Comparison of ENCODE assay signal across 10 cellular contexts in genomic region chr1:247857986-247858356, GRCh38. TPM values are rescaled to one million over a fixed set of nuclear protein-coding genes. Genes with fewer than 3 reads are reported as not detected.
DNase-seq lines count a peak whose midpoint lies in the region; ATAC-seq and TF ChIP-seq lines count a peak whose summit lies in the region.
"Had no signal": no experiment of that assay in that cellular context is flagged by ENCODE, and none has a peak within 500 bp of the region (broad histone marks: within the 10 kb centered on the region; RNA-seq: fewer than 3 reads in every experiment).

No MANE protein-coding gene starts in this region.

- H3K18ac ChIP-seq in trophoblast cell (ENCODE audit: low read length) = no peak overlapping the region

- intact Hi-C loops in mucosa of descending colon (cut with DNase I, micrococcal nuclease) = no loop called here

- H3K79me1 ChIP-seq in trophoblast cell (ENCODE audit: low read length) = peaks cover 6% of the 10 kb centered on the region

- no peak overlapping the region for H3K4ac ChIP-seq in trophoblast cell (ENCODE audit: low read depth, low read length)

- no peak for TF ChIP-seq CTCF in GM10266 (IDR thresholded peaks at IDR 0.05; ENCODE audit: control insufficient read depth, insufficient read depth, low read depth, missing control alignments)
- TF ChIP-seq CTCF in RWPE1 (conservative IDR thresholded peaks at IDR 0.05; ENCODE audit: low read depth) = no peak
- TF ChIP-seq CTCF in fibroblast of mammary gland (conservative IDR thresholded peaks at IDR 0.05; ENCODE audit: control insufficient read depth, insufficient read depth, low read depth, low read length) = no peak
- no peak for TF ChIP-seq CTCF in mucosa of descending colon (IDR thresholded peaks at IDR 0.05)

- no peak overlapping the region for H2BK120ac ChIP-seq in trophoblast cell (ENCODE audit: insufficient read depth, low read length, poor library complexity)

- H4K91ac ChIP-seq in trophoblast cell (ENCODE audit: low read depth, low read length) = peak overlapping the region; percentile 30

- no peak overlapping the region for H3K23ac ChIP-seq in trophoblast cell (ENCODE audit: low read length)

- peak overlapping the region; percentile 6 for H2BK12ac ChIP-seq in trophoblast cell (ENCODE audit: low read length)

- H3K79me2 ChIP-seq in trophoblast cell (ENCODE audit: control insufficient read depth, insufficient read depth, low read length, poor library complexity) = peaks cover 2% of the 10 kb centered on the region

- peaks cover 2 to 6% of the 10 kb centered on the region in 2 experiments for H3K4me1 ChIP-seq in trophoblast cell (ENCODE audit: control insufficient read depth in 1 of 2, insufficient read depth in 2 of 2, low read length in 2 of 2)
- H3K4me1 ChIP-seq in mucosa of descending colon (ENCODE audit: low read depth) = no peaks in the 10 kb centered on the region

- H3K14ac ChIP-seq in trophoblast cell (ENCODE audit: low read length) = no peak overlapping the region

- H3K27ac ChIP-seq in RWPE1 (peak overlapping the region; percentile 71; the same call in 1 of the 2 replicates), trophoblast cell (ENCODE audit: low read depth, low read length) (no peak overlapping the region)

- POLR2A ChIA-PET in RWPE1 (lab: Yijun Ruan, JAX; ENCODE audit: low non-redundant PET) = interaction anchor here (0.7 kb wide), 1 partner anchor 28 kb away, joined by 3 read pairs; no protein-coding TSS in a partner anchor

- CTCF ChIA-PET in RWPE1 (lab: Yijun Ruan, JAX) = no interaction called here

- no peaks in the 10 kb centered on the region for H3K27me3 ChIP-seq in trophoblast cell (ENCODE audit: insufficient read depth, low read length)

- ATAC-seq in GM21825 (IDR thresholded peaks at IDR 0.05; ENCODE audit: unreplicated experiment) (no peak), mucosa of descending colon (no peak), HG02981 (IDR thresholded peaks at IDR 0.05; ENCODE audit: unreplicated experiment) (no peak), GM19455 (IDR thresholded peaks at IDR 0.05; ENCODE audit: unreplicated experiment) (no peak)

- H2BK5ac ChIP-seq in trophoblast cell (ENCODE audit: low read depth, low read length, poor library complexity) = no peak overlapping the region

- peak overlapping the region; percentile 81 for H3K4me2 ChIP-seq in trophoblast cell (ENCODE audit: low read length)

- peak overlapping the region; percentile 50 for H3K9ac ChIP-seq in trophoblast cell (ENCODE audit: low read length)

- no peaks in the 10 kb centered on the region for H3K9me3 ChIP-seq in trophoblast cell (ENCODE audit: insufficient read depth, low read depth, low read length)
- H3K9me3 ChIP-seq in mucosa of descending colon = peaks cover 4% of the 10 kb centered on the region

- peak overlapping the region; percentile 6 for H3K4me3 ChIP-seq in fibroblast of mammary gland (ENCODE audit: control insufficient read depth, low read depth, low read length)
- peak overlapping the region; percentile 76 for H3K4me3 ChIP-seq in trophoblast cell (ENCODE audit: low read depth, low read length)
- H3K4me3 ChIP-seq in mucosa of descending colon = no peak overlapping the region

- peak overlapping the region; percentile 8 for H4K8ac ChIP-seq in trophoblast cell (ENCODE audit: low read depth, low read length)

- DNase-seq in GM10266 (ENCODE audit: extremely low spot score) (peak; percentile 36), RWPE1 (ENCODE audit: low spot score) (no peak), fibroblast of mammary gland (ENCODE audit: low read depth) (no peak), trophoblast cell (peak in 1 of 2 donors; percentile 26), mucosa of descending colon (no peak)
- DNase-seq: dermis blood vessel endothelial cell, NCI-H524 had no signal

- H2AK5ac ChIP-seq in trophoblast cell (ENCODE audit: low read length) = no peak overlapping the region

- no CpG with 5 or more reads among the region's 11 CpGs for WGBS in trophoblast cell (ENCODE audit: extremely low coverage, insufficient coverage, insufficient read length)

- H2AFZ ChIP-seq in trophoblast cell (ENCODE audit: insufficient read depth, low read length, poor library complexity) = peak overlapping the region; percentile 41

- no peak overlapping the region for H4K12ac ChIP-seq in trophoblast cell (ENCODE audit: low read depth, low read length)

- H3K36me3 ChIP-seq in trophoblast cell (ENCODE audit: control insufficient read depth in 1 of 2, insufficient read depth in 2 of 2, low read length in 2 of 2) (peaks cover 0 to 5% of the 10 kb centered on the region in 2 experiments), mucosa of descending colon (ENCODE audit: low read depth) (no peaks in the 10 kb centered on the region)

RNA-seq across cellular contexts. Expression of gene TRIM58, which starts 1.0 kb away (rescaled TPM):
- 10.3 and 11.4 TPM in 2 replicates for polyA plus RNA-seq in trophoblast cell (2013)
- total RNA-seq in mucosa of descending colon = 1 to 10 TPM; 1.2 to 2.5 (median 1.5) TPM

RNA-seq across cellular contexts. Expression of gene OR11L1, which starts 16.3 kb away (rescaled TPM):
- not detected in 2 replicates for polyA plus RNA-seq in trophoblast cell (2013)
- not detected for total RNA-seq in mucosa of descending colon
- total RNA-seq: dermis blood vessel endothelial cell had no signal

RNA-seq across cellular contexts. Expression of gene OR14A16, which starts 34.1 kb away (rescaled TPM):
- not detected in 2 replicates for polyA plus RNA-seq in trophoblast cell (2013)
- total RNA-seq in mucosa of descending colon = not detected
- total RNA-seq: dermis blood vessel endothelial cell had no signal

RNA-seq across cellular contexts. Expression of gene OR2W3, which starts 37.4 kb away (rescaled TPM):
- polyA plus RNA-seq in trophoblast cell (2013) = 3.8 and 4.9 TPM in 2 replicates
- 1 to 10 TPM in 1 of 3 donors, under 1 TPM in 2; 0.52 to 1.2 (median 0.53) TPM for total RNA-seq in mucosa of descending colon
- total RNA-seq: dermis blood vessel endothelial cell had no signal
